In genomic region chr6:158047120-158047518, GRCh38 we compare ENCODE assay signal across 1 cellular context.
TF ChIP-seq lines count a peak whose summit lies in the region.

No MANE protein-coding gene starts in this region.

TF ChIP-seq in A549, 52 proteins besides CTCF, POLR2A, EP300 and RAD21 (continued from another document):
- TF ChIP-seq CBX8 (IDR thresholded peaks at IDR 0.05) = no peak
- TF ChIP-seq MAZ (IDR thresholded peaks at IDR 0.05; ENCODE audit: borderline replicate concordance, low read depth, low read length) = no peak
- TF ChIP-seq ESRRA (IDR thresholded peaks at IDR 0.05; ENCODE audit: borderline replicate concordance, low read length) = no peak
- no peak for TF ChIP-seq KDM1A (IDR thresholded peaks at IDR 0.05; ENCODE audit: low read depth)
- TF ChIP-seq, protein P1, sequence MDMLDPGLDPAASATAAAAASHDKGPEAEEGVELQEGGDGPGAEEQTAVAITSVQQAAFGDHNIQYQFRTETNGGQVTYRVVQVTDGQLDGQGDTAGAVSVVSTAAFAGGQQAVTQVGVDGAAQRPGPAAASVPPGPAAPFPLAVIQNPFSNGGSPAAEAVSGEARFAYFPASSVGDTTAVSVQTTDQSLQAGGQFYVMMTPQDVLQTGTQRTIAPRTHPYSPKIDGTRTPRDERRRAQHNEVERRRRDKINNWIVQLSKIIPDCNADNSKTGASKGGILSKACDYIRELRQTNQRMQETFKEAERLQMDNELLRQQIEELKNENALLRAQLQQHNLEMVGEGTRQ (IDR thresholded peaks at IDR 0.05) = no peak
- no peak for TF ChIP-seq HOXA7 (CRISPR knock-in tag; IDR thresholded peaks at IDR 0.05)
- TF ChIP-seq CHD2 (IDR thresholded peaks at IDR 0.05; ENCODE audit: low read length, partially characterized antibody) = no peak
- no peak for TF ChIP-seq PHF8 (IDR thresholded peaks at IDR 0.05; ENCODE audit: borderline replicate concordance, low read depth)
- TF ChIP-seq ZNF302 (CRISPR knock-in tag; IDR thresholded peaks at IDR 0.05) = no peak
TF ChIP-seq in A549: peak in this region for 0.
